In the genomic region with DNA sequence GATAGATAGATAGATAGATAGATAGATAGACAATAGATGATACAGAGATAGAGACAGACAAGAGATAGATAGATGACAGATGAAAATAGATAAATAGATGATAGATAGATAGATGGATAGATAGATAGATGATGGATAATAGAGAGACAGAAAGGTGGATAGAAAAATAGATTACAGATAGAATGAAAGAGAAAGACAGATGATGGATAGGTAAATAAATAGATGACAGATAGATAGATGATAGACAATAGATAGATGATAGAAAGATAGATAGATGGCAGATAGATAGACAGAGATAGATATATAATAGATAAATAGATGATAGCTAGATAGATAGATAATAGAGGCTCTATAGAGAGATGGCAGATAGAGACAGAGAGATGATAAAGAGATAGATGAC, we compare ENCODE assay signal across 39 cellular contexts.
"Had no signal": no experiment of that assay in that cellular context is flagged by ENCODE, and none has a peak within 500 bp of the region (broad histone marks: within the 10 kb centered on the region; RNA-seq: fewer than 3 reads in every experiment).

No MANE protein-coding gene starts in this region.

- H3K9me3 ChIP-seq: adrenal gland, ascending aorta, body of pancreas, breast epithelium, colonic mucosa had no signal

- H3K27ac ChIP-seq: adrenal gland, ascending aorta, body of pancreas, brain microvascular endothelial cell, breast epithelium, cardiac muscle cell, colonic mucosa had no signal

- H3K4me1 Mint-ChIP-seq: activated naive CD4-positive, alpha-beta T cell treated with anti-CD3 and anti-CD28 coated beads, Interleukin-2, amount 10 ng/mL, durations not matched to agents 7 days and 5 days; activated naive CD8-positive, alpha-beta T cell treated with anti-CD3 and anti-CD28 coated beads, Interleukin-2, amount 10 ng/mL, durations not matched to agents 7 days and 5 days; activated naive CD8-positive, alpha-beta T cell treated with anti-CD3 and anti-CD28 coated beads, Interleukin-2, amount 50 U/mL, for 24 hours; brain; central memory CD8-positive, alpha-beta T cell had no signal

- H3K27me3 Mint-ChIP-seq: activated naive CD4-positive, alpha-beta T cell treated with anti-CD3 and anti-CD28 coated beads, Interleukin-2, amount 10 ng/mL, durations not matched to agents 7 days and 5 days; activated naive CD4-positive, alpha-beta T cell treated with anti-CD3 and anti-CD28 coated beads, Interleukin-2, amount 50 U/mL, for 24 hours; activated naive CD8-positive, alpha-beta T cell; activated naive CD8-positive, alpha-beta T cell treated with anti-CD3 and anti-CD28 coated beads for 36 hours; activated naive CD8-positive, alpha-beta T cell treated with anti-CD3 and anti-CD28 coated beads, Interleukin-2, amount 10 ng/mL, durations not matched to agents 7 days and 5 days; activated naive CD8-positive, alpha-beta T cell treated with anti-CD3 and anti-CD28 coated beads, Interleukin-2, amount 50 U/mL, for 24 hours had no signal

- H3K4me1 ChIP-seq: adrenal gland, ascending aorta, body of pancreas, breast epithelium, colonic mucosa had no signal

- ATAC-seq: activated naive CD4-positive, alpha-beta T cell treated with anti-CD3 and anti-CD28 coated beads, Interleukin-2, amount 50 U/mL, for 72 hours; activated naive CD8-positive, alpha-beta T cell treated with anti-CD3 and anti-CD28 coated beads, Interleukin-2, amount 50 U/mL, for 24 hours; activated T-cell treated with anti-CD3 and anti-CD28 coated beads, Interleukin-2, amount 50 U/mL, for 4 hours; activated T-cell treated with anti-CD3 and anti-CD28 coated beads, Interleukin-2, amount 50 U/mL, for 72 hours; activated T-helper 17 cell treated with anti-CD3 and anti-CD28 coated beads, Interleukin-2, amount 50 U/mL, for 72 hours; body of pancreas had no signal

- H3K36me3 ChIP-seq: adrenal gland, ascending aorta, brain microvascular endothelial cell, breast epithelium, cardiac muscle cell, colonic mucosa had no signal

- H3K27me3 ChIP-seq: ascending aorta, body of pancreas, brain microvascular endothelial cell, cardiac muscle cell, colonic mucosa had no signal

- H3K36me3 Mint-ChIP-seq: activated naive CD4-positive, alpha-beta T cell treated with anti-CD3 and anti-CD28 coated beads, Interleukin-2, amount 10 ng/mL, durations not matched to agents 7 days and 5 days; activated naive CD4-positive, alpha-beta T cell treated with anti-CD3 and anti-CD28 coated beads, Interleukin-2, amount 50 U/mL, for 24 hours; activated naive CD4-positive, alpha-beta T cell treated with anti-CD3 and anti-CD28 coated beads, Interleukin-2, amount 50 U/mL, for 72 hours; activated naive CD8-positive, alpha-beta T cell; activated naive CD8-positive, alpha-beta T cell treated with anti-CD3 and anti-CD28 coated beads for 36 hours; brain had no signal

- H3K4me3 Mint-ChIP-seq: activated naive CD4-positive, alpha-beta T cell treated with anti-CD3 and anti-CD28 coated beads for 36 hours; activated naive CD4-positive, alpha-beta T cell treated with anti-CD3 and anti-CD28 coated beads, Interleukin-2, amount 10 ng/mL, durations not matched to agents 7 days and 5 days; activated naive CD4-positive, alpha-beta T cell treated with anti-CD3 and anti-CD28 coated beads, Interleukin-2, amount 50 U/mL, for 24 hours; activated naive CD8-positive, alpha-beta T cell; activated naive CD8-positive, alpha-beta T cell treated with anti-CD3 and anti-CD28 coated beads for 36 hours; activated naive CD8-positive, alpha-beta T cell treated with anti-CD3 and anti-CD28 coated beads, Interleukin-2, amount 10 ng/mL, durations not matched to agents 7 days and 5 days; activated naive CD8-positive, alpha-beta T cell treated with anti-CD3 and anti-CD28 coated beads, Interleukin-2, amount 50 U/mL, for 24 hours; activated T-cell treated with anti-CD3 and anti-CD28 coated beads, Interleukin-2, amount 50 U/mL, for 4 hours; activated T-cell treated with anti-CD3 and anti-CD28 coated beads, Interleukin-2, amount 50 U/mL, for 72 hours; activated T-helper 1 cell treated with anti-CD3 and anti-CD28 coated beads, Interleukin-12 subunit alpha, Interleukin-12 subunit beta, Interleukin-2, Interleukin-4 antibody, amounts not matched to agents 30 ng/mL and 10 ng/mL and 1 ng/mL, durations not matched to agents 14 hours and 24 hours and 36 hours; activated T-helper 17 cell treated with anti-CD3 and anti-CD28 coated beads, Interleukin-2, amount 50 U/mL, for 72 hours; brain; central memory CD8-positive, alpha-beta T cell had no signal

- H3K9me3 Mint-ChIP-seq: activated naive CD4-positive, alpha-beta T cell treated with anti-CD3 and anti-CD28 coated beads for 36 hours; activated naive CD4-positive, alpha-beta T cell treated with anti-CD3 and anti-CD28 coated beads, Interleukin-2, amount 10 ng/mL, durations not matched to agents 7 days and 5 days; activated naive CD4-positive, alpha-beta T cell treated with anti-CD3 and anti-CD28 coated beads, Interleukin-2, amount 50 U/mL, for 24 hours; activated naive CD8-positive, alpha-beta T cell treated with anti-CD3 and anti-CD28 coated beads for 36 hours; activated naive CD8-positive, alpha-beta T cell treated with anti-CD3 and anti-CD28 coated beads, Interleukin-2, amount 50 U/mL, for 24 hours; activated T-helper 1 cell treated with anti-CD3 and anti-CD28 coated beads, Interleukin-12 subunit alpha, Interleukin-12 subunit beta, Interleukin-2, Interleukin-4 antibody, amounts not matched to agents 30 ng/mL and 10 ng/mL and 1 ng/mL, durations not matched to agents 14 hours and 24 hours and 36 hours; activated T-helper 17 cell treated with anti-CD3 and anti-CD28 coated beads, Interleukin-2, amount 50 U/mL, for 72 hours; central memory CD8-positive, alpha-beta T cell had no signal

- DNase-seq: activated effector memory CD4-positive, alpha-beta T cell treated with anti-CD3 and anti-CD28 coated beads, Interleukin-2, amount 50 U/mL, for 16 hours; activated effector memory CD4-positive, alpha-beta T cell treated with Interleukin-2 at 50 U/mL for 16 hours; activated gamma-delta T cell; activated gamma-delta T cell treated with Interleukin-2 at 50 U/mL for 16 hours; activated naive CD4-positive, alpha-beta T cell; activated naive CD4-positive, alpha-beta T cell treated with anti-CD3 and anti-CD28 coated beads for 36 hours; activated naive CD4-positive, alpha-beta T cell treated with anti-CD3 and anti-CD28 coated beads, Interleukin-2, amount 10 ng/mL, durations not matched to agents 7 days and 5 days; activated naive CD4-positive, alpha-beta T cell treated with anti-CD3 and anti-CD28 coated beads, Interleukin-2, amount 50 U/mL, for 16 hours; activated naive CD4-positive, alpha-beta T cell treated with Interleukin-2 at 50 U/mL for 16 hours; activated naive CD8-positive, alpha-beta T cell treated with anti-CD3 and anti-CD28 coated beads for 36 hours; activated naive CD8-positive, alpha-beta T cell treated with anti-CD3 and anti-CD28 coated beads, Interleukin-2, amount 10 ng/mL, durations not matched to agents 7 days and 5 days; activated naive CD8-positive, alpha-beta T cell treated with anti-CD3 and anti-CD28 coated beads, Interleukin-2, amount 50 U/mL, for 24 hours; activated T-cell treated with anti-CD3 and anti-CD28 coated beads, Interleukin-2, amount 50 U/mL, for 4 hours; activated T-cell treated with anti-CD3 and anti-CD28 coated beads, Interleukin-2, amount 50 U/mL, for 48 hours; activated T-cell treated with anti-CD3 and anti-CD28 coated beads, Interleukin-2, amount 50 U/mL, for 72 hours; adrenal gland; amniotic stem cell; amygdala; anterior cingulate cortex; aorta; body of pancreas; brain microvascular endothelial cell; caudate nucleus; central memory CD4-positive, alpha-beta T cell; cerebellar nuclear complex; colonic mucosa had no signal

- H3K4me3 ChIP-seq: adrenal gland, ascending aorta, body of pancreas, breast epithelium, cardiac muscle cell, colonic mucosa had no signal

- FAIRE-seq: astrocyte, bronchial epithelial cell had no signal

- H3K27ac Mint-ChIP-seq: activated naive CD4-positive, alpha-beta T cell treated with anti-CD3 and anti-CD28 coated beads for 36 hours; activated naive CD4-positive, alpha-beta T cell treated with anti-CD3 and anti-CD28 coated beads, Interleukin-2, amount 10 ng/mL, durations not matched to agents 7 days and 5 days; activated naive CD4-positive, alpha-beta T cell treated with anti-CD3 and anti-CD28 coated beads, Interleukin-2, amount 50 U/mL, for 24 hours; activated naive CD4-positive, alpha-beta T cell treated with anti-CD3 and anti-CD28 coated beads, Interleukin-2, amount 50 U/mL, for 72 hours; activated naive CD8-positive, alpha-beta T cell; activated naive CD8-positive, alpha-beta T cell treated with anti-CD3 and anti-CD28 coated beads for 36 hours; activated naive CD8-positive, alpha-beta T cell treated with anti-CD3 and anti-CD28 coated beads, Interleukin-2, amount 10 ng/mL, durations not matched to agents 7 days and 5 days; activated naive CD8-positive, alpha-beta T cell treated with anti-CD3 and anti-CD28 coated beads, Interleukin-2, amount 50 U/mL, for 24 hours; activated T-cell treated with anti-CD3 and anti-CD28 coated beads, Interleukin-2, amount 50 U/mL, for 72 hours; activated T-helper 1 cell treated with anti-CD3 and anti-CD28 coated beads, Interleukin-12 subunit alpha, Interleukin-12 subunit beta, Interleukin-2, Interleukin-4 antibody, amounts not matched to agents 30 ng/mL and 10 ng/mL and 1 ng/mL, durations not matched to agents 14 hours and 24 hours and 36 hours; activated T-helper 17 cell treated with anti-CD3 and anti-CD28 coated beads, Interleukin-2, amount 50 U/mL, for 72 hours; activated T-helper 2 cell treated with anti-CD3 and anti-CD28 coated beads, Interferon-gamma antibody, Interleukin-2, Interleukin-4, amounts not matched to agents 10 μg/mL and 5 μg/mL and 100 μg/mL, durations not matched to agents 14 hours and 24 hours and 36 hours; brain had no signal
